Comparison of ENCODE assay signal across 9 cellular contexts in genomic region chr6:131954775-131955107, GRCh38. TPM values are rescaled to one million over a fixed set of nuclear protein-coding genes. Genes with fewer than 3 reads are reported as not detected.
A peak's percentile ranks its signal among the peaks of the same experiment; 100 is the strongest.
DNase-seq lines count a peak whose midpoint lies in the region; ATAC-seq and TF ChIP-seq lines count a peak whose summit lies in the region.
"Had no signal": no experiment of that assay in that cellular context is flagged by ENCODE, and none has a peak within 500 bp of the region (broad histone marks: within the 10 kb centered on the region; RNA-seq: fewer than 3 reads in every experiment).

No MANE protein-coding gene starts in this region.

- no peaks in the 10 kb centered on the region for H3K79me1 ChIP-seq in neuronal stem cell (ENCODE audit: low read depth, low read length)

- DNase-seq in AG10803 (ENCODE audit: low read depth) (peak; percentile 81), esophagus squamous epithelium (lab: John Stamatoyannopoulos, UW) (no peak), neuronal stem cell (ENCODE audit: low spot score) (no peak), NCI-H1105 (lab: John Stamatoyannopoulos, UW) (no peak), NCI-H524 treated with DMSO at 0.1 percent for 48 hours (lab: John Stamatoyannopoulos, UW) (no peak)
- DNase-seq: cerebellar nuclear complex had no signal

- TF ChIP-seq POLR2A in esophagus squamous epithelium (IDR thresholded peaks at IDR 0.05): no peak

- no peak overlapping the region for H2BK5ac ChIP-seq in neuronal stem cell (ENCODE audit: low read length)

- H3K4me1 ChIP-seq in esophagus squamous epithelium (peaks cover 0 to 38% (median 7%) of the 10 kb centered on the region in 3 donors), neuronal stem cell (ENCODE audit: control insufficient read depth in 2 of 2, insufficient read depth in 1 of 2, low read depth in 1 of 2, low read length in 2 of 2) (peaks cover 21 to 34% of the 10 kb centered on the region in 2 donors)

- 33 to 40% methylated on average over 7 of the region's 7 CpGs for WGBS in esophagus squamous epithelium, 2 donors
- no CpG with 5 or more reads among the region's 7 CpGs for WGBS in neuronal stem cell (ENCODE audit: extremely low coverage in 2 of 2, insufficient read length in 2 of 2, insufficient replicate concordance in 1 of 2), 2 donors

- no peak overlapping the region for H4K91ac ChIP-seq in neuronal stem cell (ENCODE audit: low read depth, low read length, poor library complexity)

- no peak overlapping the region for H4K8ac ChIP-seq in neuronal stem cell (ENCODE audit: low read depth, low read length)

- peak overlapping the region in 3 of 4 donors; percentile 41 to 58 (median 43) for H3K27ac ChIP-seq in esophagus squamous epithelium
- H3K27ac ChIP-seq in neuronal stem cell (replicated peaks; ENCODE audit: low read length): no peak overlapping the region

- H3K9me3 ChIP-seq in esophagus squamous epithelium: no peaks in the 10 kb centered on the region
- no peaks in the 10 kb centered on the region for H3K9me3 ChIP-seq in neuronal stem cell (replicated peaks in 1 of 2; ENCODE audit: control insufficient read depth in 2 of 2, insufficient read depth in 1 of 2, low read depth in 1 of 2, low read length in 2 of 2)

- no peak overlapping the region for H3K23ac ChIP-seq in neuronal stem cell (ENCODE audit: low read depth, low read length, poor library complexity)

- no peak overlapping the region for H3K4ac ChIP-seq in neuronal stem cell (ENCODE audit: low read length)

- no peak overlapping the region for H3K18ac ChIP-seq in neuronal stem cell (ENCODE audit: low read length)

- H2AK5ac ChIP-seq in neuronal stem cell (ENCODE audit: low read depth, low read length): no peak overlapping the region

- no peak overlapping the region for H3K14ac ChIP-seq in neuronal stem cell (ENCODE audit: low read length)

- H2BK15ac ChIP-seq in neuronal stem cell (ENCODE audit: low read length): no peak overlapping the region

- ATAC-seq in GM18517 (IDR thresholded peaks at IDR 0.05; ENCODE audit: unreplicated experiment) (no peak), HG03095 (IDR thresholded peaks at IDR 0.05; ENCODE audit: unreplicated experiment) (no peak)

- H3K27me3 ChIP-seq in esophagus squamous epithelium (peaks cover 0 to 33% (median 0%) of the 10 kb centered on the region in 4 donors), neuronal stem cell (ENCODE audit: control insufficient read depth in 3 of 3, insufficient read depth in 3 of 3, low read depth in 1 of 3, low read length in 3 of 3) (no peaks in the 10 kb centered on the region)

- peak overlapping the region; percentile 51 for H2AFZ ChIP-seq in neuronal stem cell (ENCODE audit: low read length)

- H3K4me3 ChIP-seq in AG10803 (ENCODE audit: low read length): no peak overlapping the region
- H3K4me3 ChIP-seq in esophagus squamous epithelium: peak overlapping the region in 2 of 4 donors; percentile 9 to 29
- no peak overlapping the region for H3K4me3 ChIP-seq in neuronal stem cell (ENCODE audit: low read length in 2 of 2)

- H2BK120ac ChIP-seq in neuronal stem cell (ENCODE audit: low read depth, low read length): no peak overlapping the region

- no peak overlapping the region for H2BK12ac ChIP-seq in neuronal stem cell (ENCODE audit: low read length)

- TF ChIP-seq CTCF in AG10803 (conservative IDR thresholded peaks at IDR 0.05; ENCODE audit: low read length) (no peak), esophagus squamous epithelium (IDR thresholded peaks at IDR 0.05) (no peak)

- intact Hi-C loops in esophagus squamous epithelium (cut with DNase I): no loop called here

- H3K4me2 ChIP-seq in neuronal stem cell (ENCODE audit: insufficient read depth, low read length, poor library complexity, severe bottlenecking): no peak overlapping the region

- no peak overlapping the region for H3K9ac ChIP-seq in neuronal stem cell (ENCODE audit: low read depth, low read length, poor library complexity)

- H3K36me3 ChIP-seq in esophagus squamous epithelium: no peaks in the 10 kb centered on the region
- peaks cover 5 to 7% of the 10 kb centered on the region in 2 donors for H3K36me3 ChIP-seq in neuronal stem cell (replicated peaks in 1 of 2; ENCODE audit: control insufficient read depth in 2 of 2, insufficient read depth in 2 of 2, low read length in 2 of 2)

TF ChIP-seq in PFSK-1, 5 proteins besides CTCF, POLR2A, EP300 and RAD21:
- no peak for TF ChIP-seq POLR2AphosphoS5 (IDR thresholded peaks at IDR 0.05; ENCODE audit: low read depth, low read length)
- 0 out of 4 replicates have a peak, but pooled peaks of 1 of the 2 experiments have one; percentile 16 for TF ChIP-seq REST (IDR thresholded peaks at IDR 0.05; ENCODE audit: insufficient read depth in 1 of 2, low read depth in 2 of 2, low read length in 2 of 2)
- peak; percentile 73; the same call in 1 of the 2 replicates for TF ChIP-seq SIN3A (IDR thresholded peaks at IDR 0.05; ENCODE audit: borderline replicate concordance, insufficient read depth, low read length)
- no peak for TF ChIP-seq TAF1 (IDR thresholded peaks at IDR 0.05; ENCODE audit: borderline replicate concordance, insufficient read depth, low read length)
- TF ChIP-seq FOXP2 (optimal IDR thresholded peaks at IDR 0.05; ENCODE audit: borderline replicate concordance, extremely low read depth, extremely low read length, insufficient read depth): peak; percentile 24

RNA-seq across cellular contexts. Expression of gene CCN2, which starts 3.6 kb away (rescaled TPM):
- polyA plus RNA-seq in PFSK-1 (2012; ENCODE audit: insufficient read length, low read depth): 119 TPM
- 100 to 1,000 TPM in 1 of 4 donors, 10 to 100 TPM in 2, 1 to 10 TPM in 1; 8.9 to 110 (median 25.9) TPM for total RNA-seq in esophagus squamous epithelium
- polyA plus RNA-seq in neuronal stem cell (2013, experiment 1 of 2): 69.1 TPM
- polyA plus RNA-seq in neuronal stem cell (2013, experiment 2 of 2): 70.8 TPM
